Comparison of ENCODE assay signal across 14 cellular contexts in the genomic region with DNA sequence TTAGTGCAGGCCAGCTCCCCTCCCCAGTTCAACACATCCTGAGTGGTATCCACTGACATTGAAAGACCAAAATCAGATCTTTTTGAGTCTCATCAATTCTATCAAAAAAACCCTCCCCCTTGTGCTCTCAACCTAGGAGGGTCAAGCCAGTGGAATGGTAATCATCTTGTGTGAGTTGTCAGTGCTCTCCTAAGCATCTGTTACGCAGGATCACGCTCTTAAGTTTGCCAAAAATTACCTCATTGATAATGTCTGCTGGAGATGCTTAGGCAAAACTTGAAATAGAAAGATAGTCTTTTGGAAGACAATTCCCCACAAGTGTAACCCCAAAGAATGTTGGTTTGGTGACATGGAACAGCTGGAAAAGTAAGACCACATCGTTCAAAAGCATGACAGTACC.
DNase-seq lines count a peak whose midpoint lies in the region; ATAC-seq, FAIRE-seq and TF ChIP-seq lines count a peak whose summit lies in the region.
"Had no signal": no experiment of that assay in that cellular context is flagged by ENCODE, and none has a peak within 500 bp of the region (broad histone marks: within the 10 kb centered on the region; RNA-seq: fewer than 3 reads in every experiment).

No MANE protein-coding gene starts in this region.

- no peak overlapping the region for H3K4me3 Mint-ChIP-seq in CD8-positive, alpha-beta T cell
- H3K4me3 Mint-ChIP-seq in naive thymus-derived CD4-positive, alpha-beta T cell: peak overlapping the region in 5 of 10 donors; percentile 36 to 84 (median 68)
- H3K4me3 Mint-ChIP-seq: naive B cell had no signal

- H3K27ac Mint-ChIP-seq in CD8-positive, alpha-beta T cell: peak overlapping the region; percentile 83
- peak overlapping the region; percentile 33 to 91 (median 86) for H3K27ac Mint-ChIP-seq in naive thymus-derived CD4-positive, alpha-beta T cell
- H3K27ac Mint-ChIP-seq: naive B cell had no signal

- intact Hi-C loops in CD8-positive, alpha-beta T cell (cut with DNase I, micrococcal nuclease): loop anchor here (1.0 to 5.0 kb wide), 4 partner anchors 61 to 241 kb away; no protein-coding TSS in a partner anchor
- intact Hi-C loops in naive thymus-derived CD4-positive, alpha-beta T cell (cut with micrococcal nuclease): loop anchor here in 1 of 2 donors (5.0 to 10.0 kb wide), 2 partner anchors 74 to 874 kb away; no protein-coding TSS in a partner anchor

- no peak overlapping the region for H3K4me2 ChIP-seq in Loucy (ENCODE audit: low read depth, low read length, poor library complexity, severe bottlenecking)
- H3K4me2 ChIP-seq: BLaER1 treated with 17β-estradiol and CSF1 and Interleukin-3, amounts not matched to agents 10 nM and 100 nM; KMS-11 had no signal

- H3K4me3 ChIP-seq in CD8-positive, alpha-beta T cell (ENCODE audit: low read depth, low read length): no peak overlapping the region
- no peak overlapping the region for H3K4me3 ChIP-seq in Loucy (ENCODE audit: low read length, poor library complexity, severe bottlenecking)
- peak overlapping the region; percentile 20 for H3K4me3 ChIP-seq in adipocyte (ENCODE audit: low read length)
- no peak overlapping the region for H3K4me3 ChIP-seq in naive thymus-derived CD4-positive, alpha-beta T cell (ENCODE audit: low read length)
- H3K4me3 ChIP-seq: BLaER1 treated with 17β-estradiol and CSF1 and Interleukin-3, amounts not matched to agents 10 nM and 100 nM; prostate gland had no signal

- CTCF ChIA-PET in CD8-positive, alpha-beta T cell (lab: Charles Lee): interaction anchor here (0.9 to 3.0 kb wide), 14 partner anchors 15 to 251 kb away, joined by 3 to 19 read pairs (median 6); no protein-coding TSS in a partner anchor
- CTCF ChIA-PET in naive thymus-derived CD4-positive, alpha-beta T cell (lab: Charles Lee): interaction anchor here (0.7 to 2.3 kb wide), 8 partner anchors 33 to 1014 kb away, joined by 3 to 24 read pairs (median 3); no protein-coding TSS in a partner anchor

- no peaks in the 10 kb centered on the region for H3K27me3 Mint-ChIP-seq in CD8-positive, alpha-beta T cell (ENCODE audit: low read depth)
- no peaks in the 10 kb centered on the region for H3K27me3 Mint-ChIP-seq in naive thymus-derived CD4-positive, alpha-beta T cell

- H2AFZ ChIP-seq in Loucy (ENCODE audit: low read length): 0 out of 2 replicates have a peak overlapping the region, but pooled peaks have one; percentile 19

- no peaks in the 10 kb centered on the region for H3K79me2 ChIP-seq in Loucy (ENCODE audit: insufficient read depth, low read length)

- H3K9me2 ChIP-seq in Loucy (replicated peaks; ENCODE audit: low read depth, low read length): no peaks in the 10 kb centered on the region

- DNase-seq in CD8-positive, alpha-beta T cell: no peak
- no peak for DNase-seq in adipocyte (ENCODE audit: low read depth)
- DNase-seq in naive thymus-derived CD4-positive, alpha-beta T cell: no peak
- DNase-seq in hypothalamus (lab: John Stamatoyannopoulos, UW): no peak
- no peak for DNase-seq in RCC 7860 (ENCODE audit: low spot score)
- no peak for DNase-seq in MV-4-11 (lab: John Stamatoyannopoulos, UW)
- DNase-seq: DMS79, foreskin keratinocyte, naive B cell had no signal

- H3K9ac ChIP-seq in Loucy (ENCODE audit: low read depth, low read length, poor library complexity, severe bottlenecking): no peak overlapping the region
- peak overlapping the region; percentile 27 for H3K9ac ChIP-seq in adipocyte (ENCODE audit: low read length)
- H3K9ac ChIP-seq: BLaER1 treated with 17β-estradiol and CSF1 and Interleukin-3, amounts not matched to agents 10 nM and 100 nM; KMS-11 had no signal

- H3K27me3 ChIP-seq in CD8-positive, alpha-beta T cell (ENCODE audit: insufficient read depth, low read length): no peaks in the 10 kb centered on the region
- H3K27me3 ChIP-seq in Loucy (ENCODE audit: insufficient read depth, low read length, poor library complexity, severe bottlenecking): no peaks in the 10 kb centered on the region
- H3K27me3 ChIP-seq in adipocyte (replicated peaks; ENCODE audit: control insufficient read depth, insufficient read depth, low read length): no peaks in the 10 kb centered on the region
- H3K27me3 ChIP-seq in naive thymus-derived CD4-positive, alpha-beta T cell (ENCODE audit: control insufficient read depth in 2 of 2, insufficient read depth in 2 of 2, low read length in 2 of 2): no peaks in the 10 kb centered on the region
- H3K27me3 ChIP-seq: BLaER1 treated with 17β-estradiol and CSF1 and Interleukin-3, amounts not matched to agents 10 nM and 100 nM had no signal

- H3K4me1 Mint-ChIP-seq in CD8-positive, alpha-beta T cell (ENCODE audit: low read depth): peaks cover 39% of the 10 kb centered on the region
- peaks cover 24 to 61% (median 40%) of the 10 kb centered on the region in 7 donors for H3K4me1 Mint-ChIP-seq in naive thymus-derived CD4-positive, alpha-beta T cell
- H3K4me1 Mint-ChIP-seq: naive B cell had no signal

- POLR2A ChIA-PET in CD8-positive, alpha-beta T cell (lab: Charles Lee): interaction anchor here (1.1 to 2.4 kb wide), 8 partner anchors 21 to 1014 kb away, joined by 3 to 14 read pairs (median 4); no protein-coding TSS in a partner anchor
- POLR2A ChIA-PET in naive thymus-derived CD4-positive, alpha-beta T cell (lab: Charles Lee): interaction anchor here (1.2 to 1.8 kb wide), 3 partner anchors 10 to 1011 kb away, joined by 3 to 7 read pairs (median 5); partner anchors contain the start of gene ID2

- no peaks in the 10 kb centered on the region for H3F3A ChIP-seq in Loucy (ENCODE audit: low read depth)

- no peak for FAIRE-seq in RCC 7860 (lab: Jason Lieb, UNC)

- ATAC-seq in CD8-positive, alpha-beta T cell: no peak
- no peak for ATAC-seq in naive thymus-derived CD4-positive, alpha-beta T cell
- ATAC-seq: foreskin keratinocyte had no signal

- no peaks in the 10 kb centered on the region for H4K20me1 ChIP-seq in Loucy (ENCODE audit: insufficient read depth, low read length, poor library complexity, severe bottlenecking)
- H4K20me1 ChIP-seq: BLaER1 treated with 17β-estradiol and CSF1 and Interleukin-3, amounts not matched to agents 10 nM and 100 nM had no signal

- H3K36me3 ChIP-seq in CD8-positive, alpha-beta T cell (ENCODE audit: insufficient read depth, low read length): no peaks in the 10 kb centered on the region
- no peaks in the 10 kb centered on the region for H3K36me3 ChIP-seq in Loucy (ENCODE audit: insufficient read depth, low read length)
- H3K36me3 ChIP-seq in adipocyte (ENCODE audit: control insufficient read depth, insufficient read depth, low read length, severe bottlenecking): no peaks in the 10 kb centered on the region
- H3K36me3 ChIP-seq in naive thymus-derived CD4-positive, alpha-beta T cell (ENCODE audit: control insufficient read depth in 2 of 3, insufficient read depth in 3 of 3, low read length in 3 of 3): no peaks in the 10 kb centered on the region
- H3K36me3 ChIP-seq: BLaER1 treated with 17β-estradiol and CSF1 and Interleukin-3, amounts not matched to agents 10 nM and 100 nM; prostate gland had no signal

- H3K27ac ChIP-seq in CD8-positive, alpha-beta T cell (ENCODE audit: low read depth, low read length): no peak overlapping the region
- H3K27ac ChIP-seq in naive thymus-derived CD4-positive, alpha-beta T cell (ENCODE audit: low read depth, low read length): no peak overlapping the region
- H3K27ac ChIP-seq: BLaER1 treated with 17β-estradiol and CSF1 and Interleukin-3, amounts not matched to agents 10 nM and 100 nM; foreskin keratinocyte; KMS-11; prostate gland; VCaP had no signal

- no peaks in the 10 kb centered on the region for H3K9me3 Mint-ChIP-seq in CD8-positive, alpha-beta T cell
- peaks cover 0 to 27% (median 0%) of the 10 kb centered on the region in 11 donors for H3K9me3 Mint-ChIP-seq in naive thymus-derived CD4-positive, alpha-beta T cell

- H3K4me1 ChIP-seq in CD8-positive, alpha-beta T cell (ENCODE audit: insufficient read depth, low read length): peaks cover 29% of the 10 kb centered on the region
- H3K4me1 ChIP-seq in Loucy (ENCODE audit: insufficient read depth, low read length, poor library complexity, severe bottlenecking) (no peaks in the 10 kb centered on the region), adipocyte (ENCODE audit: control insufficient read depth, insufficient read depth, low read length) (peaks cover 14% of the 10 kb centered on the region)
- peaks cover 9 to 19% of the 10 kb centered on the region in 2 donors for H3K4me1 ChIP-seq in naive thymus-derived CD4-positive, alpha-beta T cell (ENCODE audit: control insufficient read depth in 2 of 2, insufficient read depth in 2 of 2, low read length in 2 of 2)
- H3K4me1 ChIP-seq: foreskin keratinocyte, prostate gland had no signal

- no peaks in the 10 kb centered on the region for H3K36me3 Mint-ChIP-seq in CD8-positive, alpha-beta T cell
- H3K36me3 Mint-ChIP-seq in naive thymus-derived CD4-positive, alpha-beta T cell: peaks cover 0 to 50% (median 0%) of the 10 kb centered on the region in 5 donors

- no peak for TF ChIP-seq CTCF in CD8-positive, alpha-beta T cell (IDR thresholded peaks at IDR 0.05)
- no peak for TF ChIP-seq CTCF in Loucy (conservative IDR thresholded peaks at IDR 0.05; ENCODE audit: low read length)

- H3K9me3 ChIP-seq in CD8-positive, alpha-beta T cell (ENCODE audit: low read length): no peaks in the 10 kb centered on the region
- H3K9me3 ChIP-seq in Loucy (ENCODE audit: insufficient read depth, low read depth, low read length) (no peaks in the 10 kb centered on the region), adipocyte (ENCODE audit: control insufficient read depth, low read length) (no peaks in the 10 kb centered on the region)
- no peaks in the 10 kb centered on the region for H3K9me3 ChIP-seq in naive thymus-derived CD4-positive, alpha-beta T cell (ENCODE audit: control insufficient read depth in 2 of 3, low read length in 3 of 3)
- H3K9me3 ChIP-seq: BLaER1 treated with 17β-estradiol and CSF1 and Interleukin-3, amounts not matched to agents 10 nM and 100 nM; prostate gland had no signal
